Comparison of ENCODE assay signal across 29 cellular contexts in genomic region chr14:87810711-87811110, GRCh38.
DNase-seq lines count a peak whose midpoint lies in the region; ATAC-seq and FAIRE-seq lines count a peak whose summit lies in the region.
"Had no signal": no experiment of that assay in that cellular context is flagged by ENCODE, and none has a peak within 500 bp of the region (broad histone marks: within the 10 kb centered on the region; RNA-seq: fewer than 3 reads in every experiment).

No MANE protein-coding gene starts in this region.

- no peak for ATAC-seq in activated CD4-positive, alpha-beta T cell treated with anti-CD3 and anti-CD28 coated beads for 36 hours
- ATAC-seq in T-cell (replicated peaks in 1 of 4) (no peak), HG02973 (IDR thresholded peaks at IDR 0.05; ENCODE audit: unreplicated experiment) (no peak)
- ATAC-seq: activated naive CD4-positive, alpha-beta T cell treated with anti-CD3 and anti-CD28 coated beads, Interleukin-2, amount 50 U/mL, for 72 hours; left cardiac atrium; natural killer cell treated with Interleukin-12 subunit alpha and Interleukin-12 subunit beta and Interleukin-15 and Interleukin-18, amount 100 ng/mL, for 72 hours; psoas muscle had no signal

- intact Hi-C loops in activated CD4-positive, alpha-beta T cell treated with anti-CD3 and anti-CD28 coated beads for 36 hours (cut with DNase I, micrococcal nuclease) = no loop called here

- no peak overlapping the region for H3K27ac Mint-ChIP-seq in activated CD4-positive, alpha-beta T cell treated with anti-CD3 and anti-CD28 coated beads for 36 hours
- H3K27ac Mint-ChIP-seq in T-cell = no peak overlapping the region
- H3K27ac Mint-ChIP-seq: activated naive CD4-positive, alpha-beta T cell treated with anti-CD3 and anti-CD28 coated beads, Interleukin-2, amount 50 U/mL, for 72 hours; CD8-positive, alpha-beta memory T cell; immature natural killer cell; natural killer cell treated with Interleukin-12 subunit alpha and Interleukin-12 subunit beta and Interleukin-15 and Interleukin-18, amount 100 ng/mL, for 72 hours; T-helper 2 cell treated with Interferon-gamma antibody and Interleukin-4, amounts not matched to agents 5 μg/mL and 100 μg/mL, for 36 hours had no signal

- no peaks in the 10 kb centered on the region for H3K9me3 Mint-ChIP-seq in activated CD4-positive, alpha-beta T cell treated with anti-CD3 and anti-CD28 coated beads for 36 hours (ENCODE audit: low read depth)
- H3K9me3 Mint-ChIP-seq in T-cell = no peaks in the 10 kb centered on the region
- H3K9me3 Mint-ChIP-seq: activated naive CD4-positive, alpha-beta T cell treated with anti-CD3 and anti-CD28 coated beads, Interleukin-2, amount 50 U/mL, for 72 hours; CD8-positive, alpha-beta memory T cell; natural killer cell treated with Interleukin-12 subunit alpha and Interleukin-12 subunit beta and Interleukin-15 and Interleukin-18, amount 100 ng/mL, for 72 hours; T-helper 2 cell treated with Interferon-gamma antibody and Interleukin-4, amounts not matched to agents 5 μg/mL and 100 μg/mL, for 36 hours had no signal

- no peaks in the 10 kb centered on the region for H3K4me1 Mint-ChIP-seq in activated CD4-positive, alpha-beta T cell treated with anti-CD3 and anti-CD28 coated beads for 36 hours
- no peaks in the 10 kb centered on the region for H3K4me1 Mint-ChIP-seq in T-cell
- H3K4me1 Mint-ChIP-seq: CD8-positive, alpha-beta memory T cell; immature natural killer cell had no signal

- peak; percentile 71 for FAIRE-seq in urothelium cell line (lab: Jason Lieb, UNC)
- FAIRE-seq: H54 had no signal

- POLR2A ChIA-PET in activated CD4-positive, alpha-beta T cell treated with anti-CD3 and anti-CD28 coated beads for 36 hours (lab: Charles Lee) = no interaction called here
- POLR2A ChIA-PET in T-cell (lab: Charles Lee) = no interaction called here

- H3K4me3 Mint-ChIP-seq in activated CD4-positive, alpha-beta T cell treated with anti-CD3 and anti-CD28 coated beads for 36 hours = no peak overlapping the region
- H3K4me3 Mint-ChIP-seq in T-cell = no peak overlapping the region
- H3K4me3 Mint-ChIP-seq: CD8-positive, alpha-beta memory T cell; immature natural killer cell; natural killer cell treated with Interleukin-12 subunit alpha and Interleukin-12 subunit beta and Interleukin-15 and Interleukin-18, amount 100 ng/mL, for 72 hours; T-helper 2 cell treated with Interferon-gamma antibody and Interleukin-4, amounts not matched to agents 5 μg/mL and 100 μg/mL, for 36 hours had no signal

- CTCF ChIA-PET in activated CD4-positive, alpha-beta T cell treated with anti-CD3 and anti-CD28 coated beads for 36 hours (lab: Charles Lee) = interaction anchor here (1.1 kb wide), 1 partner anchor 8 kb away, joined by 3 read pairs; no protein-coding TSS in a partner anchor
- CTCF ChIA-PET in T-cell (lab: Charles Lee) = no interaction called here

- peaks cover 6% of the 10 kb centered on the region for H3K27me3 Mint-ChIP-seq in activated CD4-positive, alpha-beta T cell treated with anti-CD3 and anti-CD28 coated beads for 36 hours
- H3K27me3 Mint-ChIP-seq in T-cell = peaks cover 10 to 11% of the 10 kb centered on the region in 2 donors

- peak; percentile 2 for DNase-seq in activated CD4-positive, alpha-beta T cell treated with anti-CD3 and anti-CD28 coated beads for 48 hours
- no peak for DNase-seq in activated CD4-positive, alpha-beta T cell treated with anti-CD3 and anti-CD28 coated beads for 36 hours
- DNase-seq in HT1080 (ENCODE audit: low read depth) (peak; percentile 10), T1000 (lab: John Stamatoyannopoulos, UW) (peak; percentile 18), urothelium cell line (ENCODE audit: low spot score) (no peak), T-cell (no peak)
- no peak for DNase-seq in stimulated activated naive CD4-positive, alpha-beta T cell (lab: John Stamatoyannopoulos, UW)
- DNase-seq: activated CD4-positive, alpha-beta T cell treated with anti-CD3 and anti-CD28 coated beads for 4 hours; anterior cingulate cortex; caudate nucleus; CD8-positive, alpha-beta memory T cell; cortex of kidney; effector memory CD4-positive, alpha-beta T cell; immature natural killer cell; left cardiac atrium; NCI-H146; NCI-H2107; NCI-H345; NCI-H774; psoas muscle; sigmoid colon; stimulated activated CD4-positive, alpha-beta T cell treated with anti-CD3 and anti-CD28 coated beads, Interleukin-12 subunit alpha, Interleukin-12 subunit beta, amount 100 ng/mL, for 4 hours; stimulated activated CD4-positive, alpha-beta T cell treated with anti-CD3 and anti-CD28 coated beads, Interleukin-4, amount 100 ng/mL, for 1 hour; transverse colon had no signal

- H3K36me3 Mint-ChIP-seq in activated CD4-positive, alpha-beta T cell treated with anti-CD3 and anti-CD28 coated beads for 36 hours (ENCODE audit: low read depth) = no peaks in the 10 kb centered on the region
- H3K36me3 Mint-ChIP-seq in T-cell = no peaks in the 10 kb centered on the region
- H3K36me3 Mint-ChIP-seq: activated naive CD4-positive, alpha-beta T cell treated with anti-CD3 and anti-CD28 coated beads, Interleukin-2, amount 50 U/mL, for 72 hours; CD8-positive, alpha-beta memory T cell; immature natural killer cell; natural killer cell treated with Interleukin-12 subunit alpha and Interleukin-12 subunit beta and Interleukin-15 and Interleukin-18, amount 100 ng/mL, for 72 hours had no signal

Comparison
In these comparisons a context has a peak if more than half of its experiments do, and no peak if none do; other contexts are left out.
1. DNase-seq: peak in activated CD4-positive, alpha-beta T cell treated with anti-CD3 and anti-CD28 coated beads for 48 hours (single experiment), HT1080 (single experiment) and T1000 (single experiment); none in activated CD4-positive, alpha-beta T cell treated with anti-CD3 and anti-CD28 coated beads for 36 hours (single experiment), urothelium cell line (single experiment), stimulated activated naive CD4-positive, alpha-beta T cell (0 of 6) and T-cell (0 of 34).